ENCODE assay signal across 11 cellular contexts in the genomic region with DNA sequence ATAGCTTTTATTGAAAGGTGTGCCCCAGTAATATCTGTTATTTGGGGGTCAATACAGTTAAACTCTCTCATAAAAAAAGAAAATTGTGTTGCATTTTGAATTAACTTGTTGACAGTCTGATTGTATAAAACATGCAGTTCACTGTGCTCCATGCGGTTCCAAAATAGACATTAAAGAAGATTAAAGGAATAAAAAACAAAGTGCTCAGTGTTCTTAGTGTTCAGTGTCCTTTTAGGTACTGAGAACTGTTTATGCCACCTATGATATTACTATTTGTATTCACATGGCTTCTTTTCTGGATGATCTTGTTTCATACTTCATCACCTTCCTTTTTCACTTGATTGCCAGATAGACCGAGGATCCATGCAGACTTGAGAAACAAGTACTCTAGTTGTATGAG.
"Had no signal": no experiment of that assay in that cellular context is flagged by ENCODE, and none has a peak within 500 bp of the region (broad histone marks: within the 10 kb centered on the region; RNA-seq: fewer than 3 reads in every experiment).

No MANE protein-coding gene starts in this region.

- DNase-seq: GM23248, GOT3, H7, H9, HCEC 1CT, HFFc6 had no signal

- H3K4me2 ChIP-seq: GM23338 had no signal

- ATAC-seq: GM23338, HCT116 had no signal

- H3K4me3 ChIP-seq: GM23248, GM23338, HAP-1 had no signal

- H3K9ac ChIP-seq: GM23248 had no signal

- H3K36me3 ChIP-seq: HAP-1 had no signal

- H3K27ac ChIP-seq: GM23248 had no signal

- H3K4me1 ChIP-seq: HAP-1 had no signal

- H3K9me3 ChIP-seq: HAP-1 had no signal

- FAIRE-seq: H1, H54 had no signal

- H2AFZ ChIP-seq: GM23248, GM23338 had no signal
